ENCODE assay signal across 20 cellular contexts in the genomic region with DNA sequence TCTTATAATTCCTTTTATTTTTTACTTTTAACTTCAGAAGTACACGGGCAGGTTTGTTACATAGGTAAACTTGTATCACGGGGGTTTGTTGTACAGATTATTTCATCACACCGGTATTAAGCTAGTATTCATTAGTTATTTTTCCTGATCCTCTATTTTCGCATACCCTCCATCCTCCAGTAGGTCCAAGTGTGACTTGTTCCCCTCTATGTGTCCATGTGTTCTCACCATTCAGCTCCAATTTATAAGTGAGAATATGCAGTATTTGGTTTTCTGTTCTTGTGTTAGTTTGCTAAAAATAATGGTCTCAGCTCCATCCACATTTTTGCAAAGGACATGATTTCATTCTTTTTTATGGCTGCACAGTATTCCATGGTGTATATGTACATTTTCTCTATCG. TPM values are rescaled to one million over a fixed set of nuclear protein-coding genes. Genes with fewer than 3 reads are reported as not detected.
A peak's percentile ranks its signal among the peaks of the same experiment; 100 is the strongest.
DNase-seq lines count a peak whose midpoint lies in the region; ATAC-seq and TF ChIP-seq lines count a peak whose summit lies in the region.
"Had no signal": no experiment of that assay in that cellular context is flagged by ENCODE, and none has a peak within 500 bp of the region (broad histone marks: within the 10 kb centered on the region; RNA-seq: fewer than 3 reads in every experiment).

No MANE protein-coding gene starts in this region.

- H3K36me3 Mint-ChIP-seq in Calu3 (ENCODE audit: insufficient read depth, unreplicated experiment) (peaks cover 75% of the 10 kb centered on the region), HFFc6 (ENCODE audit: low read depth) (peaks cover 97% of the 10 kb centered on the region)

- no peaks in the 10 kb centered on the region for H3K4me1 ChIP-seq in RWPE2 (ENCODE audit: insufficient read depth, poor library complexity, severe bottlenecking)
- H3K4me1 ChIP-seq: BLaER1 treated with 17β-estradiol and CSF1 and Interleukin-3, amounts not matched to agents 10 nM and 100 nM; Caco-2 had no signal

- intact Hi-C loops in Calu3 (cut with micrococcal nuclease; ENCODE audit: unreplicated experiment) = no loop called here

- H3K36me3 ChIP-seq in RWPE2 (ENCODE audit: low read depth) = peaks cover 83% of the 10 kb centered on the region
- H3K36me3 ChIP-seq: BLaER1 treated with 17β-estradiol and CSF1 and Interleukin-3, amounts not matched to agents 10 nM and 100 nM had no signal

- H3K9me3 Mint-ChIP-seq in Calu3 (ENCODE audit: low read depth, unreplicated experiment) (peaks cover 12% of the 10 kb centered on the region), HFFc6 (peaks cover 6% of the 10 kb centered on the region; the same call in 1 of the 2 replicates)
- H3K9me3 Mint-ChIP-seq: CD4-positive, alpha-beta T cell had no signal

- CTCF ChIA-PET in Calu3 (lab: Charles Lee) = no interaction called here

- TF ChIP-seq CTCF in Calu3 (IDR thresholded peaks at IDR 0.05; ENCODE audit: unreplicated experiment) = no peak
- no peak for TF ChIP-seq CTCF in HFFc6 (IDR thresholded peaks at IDR 0.05)
- no peak for TF ChIP-seq CTCF in RWPE2 (IDR thresholded peaks at IDR 0.05; ENCODE audit: poor library complexity, severe bottlenecking)

- BruUV-seq in Calu3 (replicated peaks; lab: Mats Ljungman, UMichigan) = no TSS peak

- no peak for ATAC-seq in RWPE2 (ENCODE audit: low read depth)
- ATAC-seq in GM19455 (IDR thresholded peaks at IDR 0.05; ENCODE audit: unreplicated experiment) = no peak
- ATAC-seq: A549; CD8-positive, alpha-beta T cell had no signal

- H3K27me3 ChIP-seq in RWPE2 (ENCODE audit: insufficient read depth, poor library complexity, severe bottlenecking) = no peaks in the 10 kb centered on the region
- H3K27me3 ChIP-seq: BLaER1 treated with 17β-estradiol and CSF1 and Interleukin-3, amounts not matched to agents 10 nM and 100 nM had no signal

- H3K9me3 ChIP-seq in RWPE2 (ENCODE audit: severe bottlenecking) = peaks cover 3% of the 10 kb centered on the region
- H3K9me3 ChIP-seq: Caco-2 had no signal

- H3K4me1 Mint-ChIP-seq in Calu3 (ENCODE audit: low read depth, unreplicated experiment) (peaks cover 17% of the 10 kb centered on the region), HFFc6 (ENCODE audit: low read depth) (peaks cover 82% of the 10 kb centered on the region)

- H3K27me3 Mint-ChIP-seq in Calu3 (ENCODE audit: unreplicated experiment) (no peaks in the 10 kb centered on the region), HFFc6 (ENCODE audit: insufficient read depth) (no peaks in the 10 kb centered on the region; the same call in 1 of the 2 replicates)
- H3K27me3 Mint-ChIP-seq: CD4-positive, alpha-beta T cell had no signal

- no peak overlapping the region for H3K4me3 Mint-ChIP-seq in Calu3 (ENCODE audit: low read depth, unreplicated experiment)
- H3K4me3 Mint-ChIP-seq in HFFc6 = no peak overlapping the region
- H3K4me3 Mint-ChIP-seq: B cell; CD4-positive, alpha-beta T cell; CD8-positive, alpha-beta T cell had no signal

- H3K4me3 ChIP-seq in RWPE2 (ENCODE audit: severe bottlenecking) = no peak overlapping the region
- H3K4me3 ChIP-seq: A549; BLaER1 treated with 17β-estradiol and CSF1 and Interleukin-3, amounts not matched to agents 10 nM and 100 nM had no signal

- peak overlapping the region; percentile 3 for H3K27ac ChIP-seq in RWPE2 (ENCODE audit: poor library complexity, severe bottlenecking)
- H3K27ac ChIP-seq: 22Rv1; A549; BLaER1 treated with 17β-estradiol and CSF1 and Interleukin-3, amounts not matched to agents 10 nM and 100 nM; C4-2B had no signal

- DNase-seq in Calu3 (no peak), HFFc6 (no peak), RWPE2 (ENCODE audit: low spot score) (no peak), SHP77 treated with DMSO at 0.1 percent for 48 hours (lab: John Stamatoyannopoulos, UW) (no peak), DMS53 (lab: John Stamatoyannopoulos, UW) (no peak)
- DNase-seq: AML-193; Caco-2; CD4-positive, alpha-beta T cell; CD8-positive, alpha-beta T cell; DMS 273 treated with DMSO at 0.1 percent for 48 hours; DMS153; DMS79 treated with DMSO at 0.1 percent for 48 hours; GF-D8 had no signal

- peak overlapping the region; percentile 12 for H3K27ac Mint-ChIP-seq in Calu3 (ENCODE audit: unreplicated experiment)
- peak overlapping the region; percentile 52; the same call in 1 of the 2 replicates for H3K27ac Mint-ChIP-seq in HFFc6
- H3K27ac Mint-ChIP-seq: B cell; CD4-positive, alpha-beta T cell; CD8-positive, alpha-beta T cell had no signal

RNA-seq across cellular contexts. Expression of a gene that starts 43.1 kb away (rescaled TPM):
- total RNA-seq in Calu3 (2022) = 8.3 and 8.4 TPM in 2 replicates
- 1 to 10 TPM in 3 of 6 experiments, under 1 TPM in 3; 0.74 to 2.3 (median 0.93) TPM for total RNA-seq in HFFc6 (2021; fragmentation: NEBNext Ultra II Directional; extraction: Animal tissue kit (Norgen Biotek cat#: 25700))
- total RNA-seq: A172; B cell; CD4-positive, alpha-beta T cell; CD8-positive, alpha-beta T cell had no signal
